In genomic region chr2:33022989-33023731, GRCh38 we compare ENCODE assay signal across 9 cellular contexts.
DNase-seq lines count a peak whose midpoint lies in the region; ATAC-seq, FAIRE-seq and TF ChIP-seq lines count a peak whose summit lies in the region.
"Had no signal": no experiment of that assay in that cellular context is flagged by ENCODE, and none has a peak within 500 bp of the region (broad histone marks: within the 10 kb centered on the region; RNA-seq: fewer than 3 reads in every experiment).

No MANE protein-coding gene starts in this region.

- peak overlapping the region; percentile 40 for H3K27ac ChIP-seq in RWPE2 (ENCODE audit: poor library complexity, severe bottlenecking)
- H3K27ac ChIP-seq in psoas muscle, result peak overlapping the region; percentile 84
- H3K27ac ChIP-seq in kidney (ENCODE audit: low read depth in 2 of 2, low read length in 2 of 2), result no peak overlapping the region

- H3K9ac ChIP-seq in kidney (ENCODE audit: low read length in 2 of 2), result no peak overlapping the region

- DNase-seq in GM04504 (ENCODE audit: low read depth) (peak; percentile 32), RWPE2 (ENCODE audit: low spot score) (no peak), fibroblast of mammary gland (ENCODE audit: low read depth) (peak; percentile 89), psoas muscle (no peak), kidney (no peak)
- DNase-seq in activated CD4-positive, alpha-beta T cell treated with anti-CD3 and anti-CD28 coated beads, Interleukin-2, amount 10 ng/mL, durations not matched to agents 24 days and 14 days, result no peak
- DNase-seq: NCI-H187 treated with DMSO at 0.1 percent for 48 hours had no signal

- ATAC-seq in RWPE2 (ENCODE audit: low read depth) (peak; percentile 97), psoas muscle (peak; percentile 72 to 91 (median 82)), GM21825 (IDR thresholded peaks at IDR 0.05; ENCODE audit: unreplicated experiment) (no peak), HG03460 (IDR thresholded peaks at IDR 0.05; ENCODE audit: unreplicated experiment) (no peak)

- H3K4me3 Mint-ChIP-seq in activated CD4-positive, alpha-beta T cell treated with anti-CD3 and anti-CD28 coated beads, Interleukin-2, amount 10 ng/mL, durations not matched to agents 24 days and 14 days, result no peak overlapping the region

- H3K36me3 Mint-ChIP-seq in activated CD4-positive, alpha-beta T cell treated with anti-CD3 and anti-CD28 coated beads, Interleukin-2, amount 10 ng/mL, durations not matched to agents 24 days and 14 days (ENCODE audit: low read depth), result no peaks in the 10 kb centered on the region

- H3K36me3 ChIP-seq in RWPE2 (ENCODE audit: low read depth) (no peaks in the 10 kb centered on the region), psoas muscle (ENCODE audit: insufficient read depth in 1 of 2, low read depth in 1 of 2) (no peaks in the 10 kb centered on the region), kidney (ENCODE audit: control insufficient read depth in 1 of 2, insufficient read depth in 2 of 2, low read length in 2 of 2) (no peaks in the 10 kb centered on the region)

- WGBS in psoas muscle, 3 donors, result 8 to 20% (median 14%) methylated on average over 6 of the region's 6 CpGs

- H3K27me3 Mint-ChIP-seq in activated CD4-positive, alpha-beta T cell treated with anti-CD3 and anti-CD28 coated beads, Interleukin-2, amount 10 ng/mL, durations not matched to agents 24 days and 14 days, result peaks cover 31% of the 10 kb centered on the region

- intact Hi-C loops in psoas muscle (cut with DNase I), result no loop called here
- intact Hi-C loops in activated CD4-positive, alpha-beta T cell treated with anti-CD3 and anti-CD28 coated beads, Interleukin-2, amount 10 ng/mL, durations not matched to agents 24 days and 14 days (cut with micrococcal nuclease), result no loop called here
- intact Hi-C loops in kidney (cut with DNase I), result no loop called here

- H3K27me3 ChIP-seq in RWPE2 (ENCODE audit: insufficient read depth, poor library complexity, severe bottlenecking) (no peaks in the 10 kb centered on the region), psoas muscle (ENCODE audit: insufficient read depth in 3 of 3, low read length in 2 of 3) (no peaks in the 10 kb centered on the region)

- H3K9me3 ChIP-seq in RWPE2 (ENCODE audit: severe bottlenecking) (no peaks in the 10 kb centered on the region), psoas muscle (peaks cover 5% of the 10 kb centered on the region), kidney (ENCODE audit: control insufficient read depth in 1 of 2, low read length in 2 of 2) (no peaks in the 10 kb centered on the region)

- H3K9me3 Mint-ChIP-seq in activated CD4-positive, alpha-beta T cell treated with anti-CD3 and anti-CD28 coated beads, Interleukin-2, amount 10 ng/mL, durations not matched to agents 24 days and 14 days, result peaks cover 5% of the 10 kb centered on the region

- peaks cover 3% of the 10 kb centered on the region for H3K4me1 Mint-ChIP-seq in activated CD4-positive, alpha-beta T cell treated with anti-CD3 and anti-CD28 coated beads, Interleukin-2, amount 10 ng/mL, durations not matched to agents 24 days and 14 days

- H3K4me1 ChIP-seq in RWPE2 (ENCODE audit: insufficient read depth, poor library complexity, severe bottlenecking) (peaks cover 14% of the 10 kb centered on the region), psoas muscle (peaks cover 33% of the 10 kb centered on the region), kidney (ENCODE audit: control insufficient read depth in 1 of 2, insufficient read depth in 1 of 2, low read depth in 1 of 2, low read length in 2 of 2) (no peaks in the 10 kb centered on the region)

- TF ChIP-seq CTCF in RWPE2 (IDR thresholded peaks at IDR 0.05; ENCODE audit: poor library complexity, severe bottlenecking) (no peak), fibroblast of mammary gland (conservative IDR thresholded peaks at IDR 0.05; ENCODE audit: control insufficient read depth, insufficient read depth, low read depth, low read length) (no peak), psoas muscle (IDR thresholded peaks at IDR 0.05) (no peak), kidney (IDR thresholded peaks at IDR 0.05; ENCODE audit: borderline replicate concordance, extremely low read depth, insufficient read depth) (no peak)

- H3K27ac Mint-ChIP-seq in activated CD4-positive, alpha-beta T cell treated with anti-CD3 and anti-CD28 coated beads, Interleukin-2, amount 10 ng/mL, durations not matched to agents 24 days and 14 days, result no peak overlapping the region

- no peak for FAIRE-seq in kidney (lab: Jason Lieb, UNC)

- H3K4me3 ChIP-seq in RWPE2 (ENCODE audit: severe bottlenecking) (no peak overlapping the region), fibroblast of mammary gland (ENCODE audit: control insufficient read depth, low read depth, low read length) (no peak overlapping the region), psoas muscle (no peak overlapping the region), kidney (ENCODE audit: low read length in 2 of 2) (no peak overlapping the region)

Comparison
In these comparisons a context has a peak if more than half of its experiments do, and no peak if none do; other contexts are left out.
1. DNase-seq: peak in GM04504 (single experiment) and fibroblast of mammary gland (single experiment); none in RWPE2 (single experiment), psoas muscle (0 of 2), activated CD4-positive, alpha-beta T cell treated with anti-CD3 and anti-CD28 coated beads, Interleukin-2, amount 10 ng/mL, durations not matched to agents 24 days and 14 days (single experiment) and kidney (single experiment).
2. ATAC-seq: peak in RWPE2 (single experiment) and psoas muscle (4 of 4); none in GM21825 (single experiment) and HG03460 (single experiment).
3. H3K27ac ChIP-seq: peak in RWPE2 (single experiment) and psoas muscle (single experiment); none in kidney (0 of 2).